In the genomic region with DNA sequence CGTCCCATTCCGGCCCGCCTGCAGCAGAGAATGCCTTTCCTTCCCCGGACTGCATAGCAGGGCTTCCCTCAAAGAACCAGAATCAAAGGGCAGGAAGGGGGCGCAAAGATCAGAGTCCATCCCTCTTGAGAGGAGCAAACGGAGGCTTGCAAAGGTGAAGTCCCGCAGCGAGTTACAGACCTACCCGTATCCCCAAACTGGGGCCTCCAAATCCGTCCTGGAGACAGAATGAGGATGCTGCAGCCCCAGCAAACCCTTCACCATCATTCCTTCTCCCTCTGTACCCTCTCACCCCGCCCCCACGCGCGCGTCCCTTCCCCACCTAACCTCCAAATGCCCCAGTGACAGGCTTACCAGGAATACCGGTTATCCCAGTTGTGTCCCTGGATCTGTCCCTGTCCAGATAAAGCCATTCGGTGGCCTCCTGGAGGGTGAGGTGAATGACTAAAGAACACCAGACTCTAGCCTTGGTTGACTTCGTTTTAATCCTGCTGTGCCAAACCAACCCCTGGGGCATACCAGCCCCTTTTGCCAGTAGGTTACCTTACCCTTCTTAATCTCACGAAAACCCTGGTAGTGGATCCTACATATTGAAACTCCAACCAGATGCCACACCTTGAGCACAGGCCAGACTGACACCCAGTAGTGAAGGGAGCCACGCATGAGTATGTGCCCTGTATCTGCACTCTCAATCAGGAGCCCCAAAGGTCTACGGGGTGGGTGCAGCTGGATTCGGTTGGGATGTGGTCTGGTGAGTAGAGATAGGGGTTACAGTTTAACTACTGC, we compare ENCODE assay signal across 8 cellular contexts. TPM values are rescaled to one million over a fixed set of nuclear protein-coding genes. Genes with fewer than 3 reads are reported as not detected.
DNase-seq lines count a peak whose midpoint lies in the region; ATAC-seq and TF ChIP-seq lines count a peak whose summit lies in the region.

No MANE protein-coding gene starts in this region.

- TF ChIP-seq CTCF in HEK293 (tag by site-specific recombination; IDR thresholded peaks at IDR 0.05): no peak
- no peak for TF ChIP-seq CTCF in activated CD8-positive, alpha-beta T cell treated with anti-CD3 and anti-CD28 coated beads for 36 hours (IDR thresholded peaks at IDR 0.05)
- no peak for TF ChIP-seq CTCF in glutamatergic neuron (IDR thresholded peaks at IDR 0.05; ENCODE audit: partially characterized antibody, unreplicated experiment)
- no peak for TF ChIP-seq CTCF in ovary (IDR thresholded peaks at IDR 0.05)

- no peak overlapping the region for H3K27ac Mint-ChIP-seq in activated CD8-positive, alpha-beta T cell treated with anti-CD3 and anti-CD28 coated beads for 36 hours
- H3K27ac Mint-ChIP-seq in glutamatergic neuron (ENCODE audit: unreplicated experiment): no peak overlapping the region

- H3K27ac ChIP-seq in BLaER1: no peak overlapping the region
- peak overlapping the region; percentile 60; the same call in 1 of the 2 replicates for H3K27ac ChIP-seq in HEK293 (ENCODE audit: extremely low read depth, low read depth, low read length)
- H3K27ac ChIP-seq in ovary: peak overlapping the region; percentile 90 to 92

- H3K4me3 ChIP-seq in BLaER1 (peak overlapping the region; percentile 69), HEK293 (ENCODE audit: low read depth, low read length) (peak overlapping the region; percentile 57), ovary (peak overlapping the region; percentile 68)

- H3K36me3 Mint-ChIP-seq in activated CD8-positive, alpha-beta T cell treated with anti-CD3 and anti-CD28 coated beads for 36 hours (ENCODE audit: low read depth): no peaks in the 10 kb centered on the region
- no peaks in the 10 kb centered on the region for H3K36me3 Mint-ChIP-seq in glutamatergic neuron (ENCODE audit: unreplicated experiment)

- POLR2A ChIA-PET in HEK293 (lab: Yijun Ruan, JAX): interaction anchor here (1.0 to 1.6 kb wide), 7 partner anchors 11 to 141 kb away, joined by 3 to 8 read pairs (median 4); a partner anchor contains a TSS
- POLR2A ChIA-PET in activated CD8-positive, alpha-beta T cell treated with anti-CD3 and anti-CD28 coated beads for 36 hours (lab: Charles Lee): interaction anchor here (0.9 kb wide), 1 partner anchor 113 kb away, joined by 3 read pairs; no protein-coding TSS in a partner anchor

- no peaks in the 10 kb centered on the region for H3K9me3 Mint-ChIP-seq in activated CD8-positive, alpha-beta T cell treated with anti-CD3 and anti-CD28 coated beads for 36 hours
- no peaks in the 10 kb centered on the region for H3K9me3 Mint-ChIP-seq in glutamatergic neuron (ENCODE audit: unreplicated experiment)

- H3K9me3 ChIP-seq in BLaER1 (peaks cover 18% of the 10 kb centered on the region; the same call in 1 of the 2 replicates), HEK293 (ENCODE audit: control insufficient read depth, insufficient read depth, low read depth, low read length) (no peaks in the 10 kb centered on the region), ovary (no peaks in the 10 kb centered on the region)

- TF ChIP-seq EP300 in ovary (IDR thresholded peaks at IDR 0.05): no peak

- peak; percentile 12 for DNase-seq in activated CD8-positive, alpha-beta T cell treated with anti-CD3 and anti-CD28 coated beads for 36 hours
- peak; percentile 22 for DNase-seq in glutamatergic neuron
- peak; percentile 32 to 56 (median 49) for DNase-seq in ovary
- DNase-seq in AML-193 (lab: John Stamatoyannopoulos, UW): no peak

- no peak for TF ChIP-seq POLR2A in ovary (IDR thresholded peaks at IDR 0.05)

- peaks cover 45% of the 10 kb centered on the region for H3K27me3 ChIP-seq in BLaER1
- H3K27me3 ChIP-seq in ovary: no peaks in the 10 kb centered on the region

- no peak for ATAC-seq in activated CD8-positive, alpha-beta T cell treated with anti-CD3 and anti-CD28 coated beads for 36 hours
- ATAC-seq in HG02852 (IDR thresholded peaks at IDR 0.05; ENCODE audit: unreplicated experiment) (no peak), HG02938 (IDR thresholded peaks at IDR 0.05; ENCODE audit: unreplicated experiment) (no peak)

- CTCF ChIA-PET in HEK293 (lab: Yijun Ruan, JAX): no interaction called here
- CTCF ChIA-PET in activated CD8-positive, alpha-beta T cell treated with anti-CD3 and anti-CD28 coated beads for 36 hours (lab: Charles Lee): interaction anchor here (0.8 to 1.5 kb wide), 3 partner anchors 7 to 51 kb away, joined by 3 to 4 read pairs (median 3); no protein-coding TSS in a partner anchor

- H3K9ac ChIP-seq in BLaER1: no peak overlapping the region

- H3K4me3 Mint-ChIP-seq in activated CD8-positive, alpha-beta T cell treated with anti-CD3 and anti-CD28 coated beads for 36 hours: peak overlapping the region; percentile 74
- peak overlapping the region; percentile 78 for H3K4me3 Mint-ChIP-seq in glutamatergic neuron (ENCODE audit: unreplicated experiment)

- H3K4me2 ChIP-seq in BLaER1: peak overlapping the region; percentile 90

- H3K4me1 Mint-ChIP-seq in activated CD8-positive, alpha-beta T cell treated with anti-CD3 and anti-CD28 coated beads for 36 hours (ENCODE audit: low read depth): peaks cover 25% of the 10 kb centered on the region
- H3K4me1 Mint-ChIP-seq in glutamatergic neuron (ENCODE audit: low read depth, unreplicated experiment): peaks cover 7% of the 10 kb centered on the region

- H3K36me3 ChIP-seq in BLaER1 (no peaks in the 10 kb centered on the region), HEK293 (ENCODE audit: control insufficient read depth in 2 of 2, insufficient read depth in 1 of 2, low read length in 2 of 2) (peaks cover 0 to 10% of the 10 kb centered on the region in 2 experiments; a peak in 1 of 3 replicates), ovary (no peaks in the 10 kb centered on the region)

- intact Hi-C loops in activated CD8-positive, alpha-beta T cell treated with anti-CD3 and anti-CD28 coated beads for 36 hours (cut with micrococcal nuclease): no loop called here
- intact Hi-C loops in ovary (cut with DNase I): loop anchor here in 1 of 4 donors (5.0 kb wide), 1 partner anchor 81 kb away; a partner anchor contains a TSS

- H4K20me1 ChIP-seq in BLaER1: no peaks in the 10 kb centered on the region

- H3K27me3 Mint-ChIP-seq in activated CD8-positive, alpha-beta T cell treated with anti-CD3 and anti-CD28 coated beads for 36 hours: peaks cover 25% of the 10 kb centered on the region
- H3K27me3 Mint-ChIP-seq in glutamatergic neuron (ENCODE audit: unreplicated experiment): peaks cover 12% of the 10 kb centered on the region

- H3K4me1 ChIP-seq in BLaER1: peaks cover 6% of the 10 kb centered on the region; the same call in 1 of the 2 replicates
- H3K4me1 ChIP-seq in HEK293 (ENCODE audit: control insufficient read depth, insufficient read depth, low read length): no peaks in the 10 kb centered on the region
- H3K4me1 ChIP-seq in ovary (ENCODE audit: insufficient read depth): peaks cover 10% of the 10 kb centered on the region

- WGBS in ovary, 3 donors: 23 to 27% (median 24%) methylated on average over 22 of the region's 22 CpGs

TF ChIP-seq in HEK293, 187 proteins besides CTCF, POLR2A, EP300 and RAD21:
- no peak for TF ChIP-seq ZNF211 (tag by site-specific recombination; IDR thresholded peaks at IDR 0.05; ENCODE audit: low read depth)
- TF ChIP-seq, protein P1, sequence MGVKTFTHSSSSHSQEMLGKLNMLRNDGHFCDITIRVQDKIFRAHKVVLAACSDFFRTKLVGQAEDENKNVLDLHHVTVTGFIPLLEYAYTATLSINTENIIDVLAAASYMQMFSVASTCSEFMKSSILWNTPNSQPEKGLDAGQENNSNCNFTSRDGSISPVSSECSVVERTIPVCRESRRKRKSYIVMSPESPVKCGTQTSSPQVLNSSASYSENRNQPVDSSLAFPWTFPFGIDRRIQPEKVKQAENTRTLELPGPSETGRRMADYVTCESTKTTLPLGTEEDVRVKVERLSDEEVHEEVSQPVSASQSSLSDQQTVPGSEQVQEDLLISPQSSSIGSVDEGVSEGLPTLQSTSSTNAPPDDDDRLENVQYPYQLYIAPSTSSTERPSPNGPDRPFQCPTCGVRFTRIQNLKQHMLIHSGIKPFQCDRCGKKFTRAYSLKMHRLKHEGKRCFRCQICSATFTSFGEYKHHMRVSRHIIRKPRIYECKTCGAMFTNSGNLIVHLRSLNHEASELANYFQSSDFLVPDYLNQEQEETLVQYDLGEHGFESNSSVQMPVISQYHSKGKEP (tag by site-specific recombination; IDR thresholded peaks at IDR 0.05): no peak
- no peak for TF ChIP-seq BCL11B (tag by site-specific recombination; IDR thresholded peaks at IDR 0.05; ENCODE audit: low read depth)
- peak; percentile 18; the same call in 1 of the 2 replicates for TF ChIP-seq ZIC2 (tag by site-specific recombination; IDR thresholded peaks at IDR 0.05)

RNA-seq across cellular contexts. Expression of a gene that starts 1.0 kb away (rescaled TPM):
- total RNA-seq in activated CD8-positive, alpha-beta T cell treated with anti-CD3 and anti-CD28 coated beads for 36 hours: 1 to 10 TPM; 1.2 to 1.5 TPM
- 0.56 TPM for total RNA-seq in glutamatergic neuron (ENCODE audit: unreplicated experiment)
- 100 to 1,000 TPM; 243 to 515 (median 365) TPM for total RNA-seq in ovary
- 100 to 1,000 TPM; 288 to 361 TPM for polyA plus RNA-seq in ovary

Comparison
In these comparisons a context has a peak if more than half of its experiments do, and no peak if none do; other contexts are left out.
1. DNase-seq: peak in activated CD8-positive, alpha-beta T cell treated with anti-CD3 and anti-CD28 coated beads for 36 hours (single experiment), glutamatergic neuron (single experiment) and ovary (5 of 5); none in AML-193 (0 of 2).
2. RNA of a gene that starts 1.0 kb away (total RNA-seq): 243 to 515 TPM in ovary; 1.2 to 1.5 TPM in activated CD8-positive, alpha-beta T cell treated with anti-CD3 and anti-CD28 coated beads for 36 hours and 0.56 TPM in glutamatergic neuron (single experiment); every median in the first group is over 10 times any median in the second.
3. Peak in every context shown above with its lines, with median percentiles within 50 percentile points of each other: H3K4me3 ChIP-seq.